In the genomic region with DNA sequence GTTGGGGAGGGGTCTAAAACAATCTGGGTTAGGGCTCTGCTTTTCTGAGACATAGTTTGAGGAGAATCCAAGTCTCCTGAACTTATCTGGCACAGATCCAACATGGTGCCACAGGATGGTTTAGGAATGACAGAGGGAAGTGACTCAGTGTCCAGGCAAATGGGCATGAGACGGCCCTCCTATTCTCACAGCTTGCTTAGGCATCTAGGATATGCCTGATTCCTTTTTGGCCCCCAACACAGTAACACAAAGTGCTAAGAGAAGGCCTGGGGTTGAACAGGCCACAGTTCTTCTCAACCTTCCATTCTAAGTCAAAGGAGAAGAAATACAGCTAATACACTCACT, we compare ENCODE assay signal across 13 cellular contexts.
DNase-seq lines count a peak whose midpoint lies in the region; ATAC-seq and TF ChIP-seq lines count a peak whose summit lies in the region.
"Had no signal": no experiment of that assay in that cellular context is flagged by ENCODE, and none has a peak within 500 bp of the region (broad histone marks: within the 10 kb centered on the region; RNA-seq: fewer than 3 reads in every experiment).

No MANE protein-coding gene starts in this region.

- H3K4me1 ChIP-seq in Karpas-422 (ENCODE audit: low read length) (peaks cover 36% of the 10 kb centered on the region), breast epithelium (peaks cover 0 to 7% of the 10 kb centered on the region in 2 donors)
- H3K4me1 ChIP-seq: BE2C had no signal

- H3K27ac ChIP-seq in Karpas-422 (ENCODE audit: low read length) (peak overlapping the region; percentile 56), breast epithelium (peak overlapping the region; percentile 20 to 40), WERI-Rb-1 (no peak overlapping the region)

- peak overlapping the region; percentile 11 for H3K9ac ChIP-seq in Karpas-422 (ENCODE audit: low read length)

- H3K9me2 ChIP-seq in Karpas-422 (replicated peaks; ENCODE audit: insufficient read depth, low read length) = no peaks in the 10 kb centered on the region

- no peak overlapping the region for H3K4me2 ChIP-seq in Karpas-422 (ENCODE audit: low read depth, low read length, poor library complexity, severe bottlenecking)

- H3K27ac Mint-ChIP-seq in nephron = peak overlapping the region; percentile 72 to 99 (median 73)
- no peak overlapping the region for H3K27ac Mint-ChIP-seq in activated CD4-positive, alpha-beta T cell treated with anti-CD3 and anti-CD28 coated beads for 36 hours

- TF ChIP-seq POLR2A in breast epithelium (IDR thresholded peaks at IDR 0.05) = no peak

- H3K9me3 ChIP-seq in Karpas-422 (ENCODE audit: low read length) = no peaks in the 10 kb centered on the region
- H3K9me3 ChIP-seq in breast epithelium = no peaks in the 10 kb centered on the region
- no peaks in the 10 kb centered on the region for H3K9me3 ChIP-seq in WERI-Rb-1 (ENCODE audit: severe bottlenecking)
- H3K9me3 ChIP-seq: BE2C had no signal

- DNase-seq in ACHN (peak; percentile 43), Karpas-422 (no peak), breast epithelium (ENCODE audit: low spot score in 2 of 2) (no peak), WERI-Rb-1 (no peak), ureter (ENCODE audit: low spot score) (no peak)
- DNase-seq in activated CD4-positive, alpha-beta T cell treated with anti-CD3 and anti-CD28 coated beads for 36 hours = no peak
- DNase-seq: BE2C; NCI-H1092; stimulated activated CD4-positive, alpha-beta T cell treated with anti-CD3 and anti-CD28 coated beads, Interleukin-12 subunit alpha, Interleukin-12 subunit beta, amount 100 ng/mL, for 4 hours had no signal

- ATAC-seq in HG03442 (IDR thresholded peaks at IDR 0.05; ENCODE audit: unreplicated experiment) = no peak
- ATAC-seq in activated CD4-positive, alpha-beta T cell treated with anti-CD3 and anti-CD28 coated beads for 36 hours = no peak
- ATAC-seq: Right ventricle myocardium inferior had no signal

- peaks cover 4% of the 10 kb centered on the region for H3K36me3 Mint-ChIP-seq in nephron (ENCODE audit: low read depth)
- no peaks in the 10 kb centered on the region for H3K36me3 Mint-ChIP-seq in activated CD4-positive, alpha-beta T cell treated with anti-CD3 and anti-CD28 coated beads for 36 hours (ENCODE audit: low read depth)

- peaks cover 55% of the 10 kb centered on the region for H3K4me1 Mint-ChIP-seq in nephron
- H3K4me1 Mint-ChIP-seq in activated CD4-positive, alpha-beta T cell treated with anti-CD3 and anti-CD28 coated beads for 36 hours = peaks cover 5% of the 10 kb centered on the region

- H3K4me3 Mint-ChIP-seq in nephron = no peak overlapping the region
- no peak overlapping the region for H3K4me3 Mint-ChIP-seq in activated CD4-positive, alpha-beta T cell treated with anti-CD3 and anti-CD28 coated beads for 36 hours
- H3K4me3 Mint-ChIP-seq: neural crest cell had no signal

- H3K36me3 ChIP-seq in Karpas-422 (ENCODE audit: insufficient read depth, low read length) (no peaks in the 10 kb centered on the region), breast epithelium (no peaks in the 10 kb centered on the region), WERI-Rb-1 (no peaks in the 10 kb centered on the region)
- H3K36me3 ChIP-seq: BE2C had no signal

- in situ Hi-C loops in ACHN (cut with HindIII; ENCODE audit: low pct_ligation_motif_present, low pct_unique_long_range_greater_than_20kb, low sequenced_read_pairs) = no loop called here

- H2AFZ ChIP-seq in Karpas-422 (ENCODE audit: low read length) = no peak overlapping the region

- no peaks in the 10 kb centered on the region for H4K20me1 ChIP-seq in Karpas-422 (ENCODE audit: insufficient read depth, low read depth, low read length)

- intact Hi-C loops in breast epithelium (cut with DNase I; ENCODE audit: low total_unique reads) = no loop called here
- intact Hi-C loops in activated CD4-positive, alpha-beta T cell treated with anti-CD3 and anti-CD28 coated beads for 36 hours (cut with DNase I, micrococcal nuclease) = no loop called here

- POLR2A ChIA-PET in activated CD4-positive, alpha-beta T cell treated with anti-CD3 and anti-CD28 coated beads for 36 hours (lab: Charles Lee) = no interaction called here

- H3K27me3 ChIP-seq in Karpas-422 (ENCODE audit: low read length) = no peaks in the 10 kb centered on the region
- H3K27me3 ChIP-seq in breast epithelium = no peaks in the 10 kb centered on the region
- H3K27me3 ChIP-seq in WERI-Rb-1 (ENCODE audit: insufficient read depth, low read depth, severe bottlenecking) = no peaks in the 10 kb centered on the region
- H3K27me3 ChIP-seq: BE2C had no signal

- TF ChIP-seq CTCF in breast epithelium (IDR thresholded peaks at IDR 0.05) (no peak), nephron (IDR thresholded peaks at IDR 0.05; ENCODE audit: unreplicated experiment in 3 of 3) (no peak), WERI-Rb-1 (IDR thresholded peaks at IDR 0.05; ENCODE audit: low read depth, low read length) (no peak)

- CTCF ChIA-PET in activated CD4-positive, alpha-beta T cell treated with anti-CD3 and anti-CD28 coated beads for 36 hours (lab: Charles Lee) = interaction anchor here (0.6 kb wide), 1 partner anchor 13 kb away, joined by 3 read pairs; no protein-coding TSS in a partner anchor

- no peaks in the 10 kb centered on the region for H3K27me3 Mint-ChIP-seq in nephron (ENCODE audit: low read depth)
- H3K27me3 Mint-ChIP-seq in activated CD4-positive, alpha-beta T cell treated with anti-CD3 and anti-CD28 coated beads for 36 hours = no peaks in the 10 kb centered on the region

- H3K9me3 Mint-ChIP-seq in nephron = no peaks in the 10 kb centered on the region
- H3K9me3 Mint-ChIP-seq in activated CD4-positive, alpha-beta T cell treated with anti-CD3 and anti-CD28 coated beads for 36 hours (ENCODE audit: low read depth) = no peaks in the 10 kb centered on the region

- H3K4me3 ChIP-seq in Karpas-422 (ENCODE audit: low read length) (no peak overlapping the region), breast epithelium (no peak overlapping the region), WERI-Rb-1 (ENCODE audit: low read depth, low read length) (no peak overlapping the region)

- no peaks in the 10 kb centered on the region for H3K79me2 ChIP-seq in Karpas-422 (ENCODE audit: low read length)
